In genomic region chr4:55446578-55446922, GRCh38 we compare ENCODE assay signal across 15 cellular contexts.
"Had no signal": no experiment of that assay in that cellular context is flagged by ENCODE, and none has a peak within 500 bp of the region (broad histone marks: within the 10 kb centered on the region; RNA-seq: fewer than 3 reads in every experiment).

No MANE protein-coding gene starts in this region.

- H3K27ac Mint-ChIP-seq: nephron had no signal

- FAIRE-seq: bronchial epithelial cell had no signal

- H3K4me2 ChIP-seq: hepatocyte had no signal

- H3K79me2 ChIP-seq: hepatocyte had no signal

- DNase-seq: activated CD4-positive, alpha-beta T cell treated with anti-CD3 and anti-CD28 coated beads, Interleukin-2, amount 50 U/mL, for 1 hour; activated CD8-positive, alpha-beta memory T cell treated with anti-CD3 and anti-CD28 coated beads for 24 hours; anterior cingulate cortex; dermis blood vessel endothelial cell; occipital lobe; stimulated activated CD4-positive, alpha-beta T cell treated with anti-CD3 and anti-CD28 coated beads, Interleukin-1b, Interleukin-23, amount 100 ng/mL, for 48 hours; stomach; T1000; testis; upper lobe of left lung had no signal

- H3K27ac ChIP-seq: hepatocyte, stomach, testis, upper lobe of left lung had no signal

- H3K4me1 ChIP-seq: testis had no signal

- H3K9me3 ChIP-seq: stomach, testis, upper lobe of left lung had no signal

- H2AFZ ChIP-seq: hepatocyte had no signal

- H3K4me3 Mint-ChIP-seq: nephron had no signal

- H3K27me3 ChIP-seq: hepatocyte, stomach, testis, upper lobe of left lung had no signal

- ATAC-seq: activated CD4-positive, CD25-positive, alpha-beta regulatory T cell treated with anti-CD3 and anti-CD28 coated beads, Interleukin-2, amount 50 U/mL, for 24 hours; sciatic nerve had no signal

- H3K9me3 Mint-ChIP-seq: nephron had no signal

- H3K4me3 ChIP-seq: hepatocyte, stomach, testis, upper lobe of left lung had no signal
